ENCODE assay signal across 14 cellular contexts in the genomic region with DNA sequence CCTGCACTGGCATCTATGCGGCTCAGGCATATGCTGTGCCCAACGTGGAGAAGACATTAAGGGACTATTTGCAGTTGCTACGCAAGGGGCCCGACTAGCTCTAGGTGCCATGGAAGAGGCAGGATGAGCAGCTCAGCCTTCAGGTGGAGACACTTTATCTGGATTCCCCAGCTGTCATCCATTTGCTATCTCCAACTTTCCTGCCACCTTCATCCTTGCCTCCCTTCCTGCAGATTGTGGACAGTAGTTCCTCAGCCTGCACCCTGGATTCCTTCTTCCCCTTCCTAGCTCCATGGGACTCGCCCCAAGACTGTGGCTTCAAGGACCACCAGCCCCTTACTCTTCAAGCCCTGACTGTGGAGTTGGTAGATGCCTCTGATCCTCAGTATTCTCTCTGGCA. TPM values are rescaled to one million over a fixed set of nuclear protein-coding genes. Genes with fewer than 3 reads are reported as not detected.
DNase-seq lines count a peak whose midpoint lies in the region; ATAC-seq and TF ChIP-seq lines count a peak whose summit lies in the region.
"Had no signal": no experiment of that assay in that cellular context is flagged by ENCODE, and none has a peak within 500 bp of the region (broad histone marks: within the 10 kb centered on the region; RNA-seq: fewer than 3 reads in every experiment).

No MANE protein-coding gene starts in this region.

- WGBS in sigmoid colon, 2 donors, result 92 to 97% methylated on average over 5 of the region's 5 CpGs

- peak overlapping the region in 3 of 11 experiments; percentile 79 to 98 (median 83); a peak in 3 of 22 replicates for H3K9ac ChIP-seq in BLaER1 treated with 17β-estradiol and CSF1 and Interleukin-3, amounts not matched to agents 10 nM and 100 nM
- H3K9ac ChIP-seq: BLaER1 had no signal

- intact Hi-C loops in CD8-positive, alpha-beta T cell (cut with DNase I, micrococcal nuclease), result loop anchor here in 1 of 2 experiments (5.0 kb wide), 2 partner anchors 126 to 751 kb away; a partner anchor contains a TSS
- intact Hi-C loops in activated T-helper 2 cell treated with anti-CD3 and anti-CD28 coated beads, Interferon-gamma antibody, Interleukin-2, Interleukin-4, amounts not matched to agents 10 μg/mL and 5 μg/mL and 100 μg/mL, durations not matched to agents 14 hours and 24 hours and 36 hours (cut with micrococcal nuclease), result no loop called here
- intact Hi-C loops in naive thymus-derived CD4-positive, alpha-beta T cell (cut with micrococcal nuclease), result loop anchor here (10.0 kb wide), 1 partner anchor 1048 kb away; a partner anchor contains a TSS
- intact Hi-C loops in sigmoid colon (cut with DNase I), result no loop called here

- CTCF ChIA-PET in CD8-positive, alpha-beta T cell (lab: Charles Lee), result interaction anchor here (1.8 kb wide), 1 partner anchor 124 kb away, joined by 4 read pairs; no protein-coding TSS in a partner anchor
- CTCF ChIA-PET in naive thymus-derived CD4-positive, alpha-beta T cell (lab: Charles Lee), result interaction anchor here (0.7 to 1.1 kb wide), 2 partner anchors 19 to 73 kb away, joined by 3 read pairs; a partner anchor contains a TSS

- DNase-seq in CD8-positive, alpha-beta T cell, result no peak
- no peak for DNase-seq in activated T-helper 2 cell treated with anti-CD3 and anti-CD28 coated beads, Interferon-gamma antibody, Interleukin-2, Interleukin-4, amounts not matched to agents 10 μg/mL and 5 μg/mL and 100 μg/mL, durations not matched to agents 14 hours and 24 hours and 36 hours (ENCODE audit: low spot score)
- no peak for DNase-seq in naive thymus-derived CD4-positive, alpha-beta T cell
- DNase-seq in sigmoid colon (no peak), NCI-H128 (lab: John Stamatoyannopoulos, UW; ENCODE audit: unreplicated experiment) (no peak)
- DNase-seq: endodermal cell, foreskin fibroblast, left lung, NCI-H1694 treated with DMSO at 0.1 percent for 48 hours, SJCRH30 had no signal

- POLR2A ChIA-PET in CD8-positive, alpha-beta T cell (lab: Charles Lee), result no interaction called here
- POLR2A ChIA-PET in naive thymus-derived CD4-positive, alpha-beta T cell (lab: Charles Lee), result interaction anchor here (1.1 to 16.3 kb wide), 7 partner anchors 10 to 165 kb away, joined by 3 to 248 read pairs (median 7); a partner anchor contains a TSS

- H3K4me1 ChIP-seq in BLaER1 treated with 17β-estradiol and CSF1 and Interleukin-3, amounts not matched to agents 10 nM and 100 nM, result peaks cover 28 to 89% (median 57%) of the 10 kb centered on the region in 10 experiments
- peaks cover 37% of the 10 kb centered on the region for H3K4me1 ChIP-seq in CD8-positive, alpha-beta T cell (ENCODE audit: insufficient read depth, low read length)
- peaks cover 28 to 30% of the 10 kb centered on the region in 2 donors for H3K4me1 ChIP-seq in naive thymus-derived CD4-positive, alpha-beta T cell (ENCODE audit: control insufficient read depth in 2 of 2, insufficient read depth in 2 of 2, low read length in 2 of 2)
- H3K4me1 ChIP-seq in sigmoid colon, result peaks cover 0 to 67% (median 51%) of the 10 kb centered on the region in 4 donors

- H3K9me3 Mint-ChIP-seq in CD8-positive, alpha-beta T cell, result no peaks in the 10 kb centered on the region
- no peaks in the 10 kb centered on the region for H3K9me3 Mint-ChIP-seq in activated T-helper 2 cell treated with anti-CD3 and anti-CD28 coated beads, Interferon-gamma antibody, Interleukin-2, Interleukin-4, amounts not matched to agents 10 μg/mL and 5 μg/mL and 100 μg/mL, durations not matched to agents 14 hours and 24 hours and 36 hours
- H3K9me3 Mint-ChIP-seq in naive thymus-derived CD4-positive, alpha-beta T cell, result no peaks in the 10 kb centered on the region
- H3K9me3 Mint-ChIP-seq: endodermal cell, GM23338 had no signal

- 0 out of 22 replicates have a peak overlapping the region, but pooled peaks of 1 of the 11 experiments have one; percentile 6 for H3K27ac ChIP-seq in BLaER1 treated with 17β-estradiol and CSF1 and Interleukin-3, amounts not matched to agents 10 nM and 100 nM
- H3K27ac ChIP-seq in CD8-positive, alpha-beta T cell (ENCODE audit: low read depth, low read length), result no peak overlapping the region
- no peak overlapping the region for H3K27ac ChIP-seq in naive thymus-derived CD4-positive, alpha-beta T cell (ENCODE audit: low read depth, low read length)
- no peak overlapping the region for H3K27ac ChIP-seq in sigmoid colon
- H3K27ac ChIP-seq: BLaER1, left lung, SJCRH30 had no signal

- H4K20me1 ChIP-seq in BLaER1 treated with 17β-estradiol and CSF1 and Interleukin-3, amounts not matched to agents 10 nM and 100 nM, result no peaks in the 10 kb centered on the region
- H4K20me1 ChIP-seq: BLaER1 had no signal

- peak overlapping the region; percentile 22 for H3K4me3 Mint-ChIP-seq in CD8-positive, alpha-beta T cell
- H3K4me3 Mint-ChIP-seq in activated T-helper 2 cell treated with anti-CD3 and anti-CD28 coated beads, Interferon-gamma antibody, Interleukin-2, Interleukin-4, amounts not matched to agents 10 μg/mL and 5 μg/mL and 100 μg/mL, durations not matched to agents 14 hours and 24 hours and 36 hours (ENCODE audit: low read depth), result peak overlapping the region; percentile 35
- peak overlapping the region in 8 of 10 donors; percentile 19 to 96 (median 47) for H3K4me3 Mint-ChIP-seq in naive thymus-derived CD4-positive, alpha-beta T cell

- peaks cover 35 to 53% (median 48%) of the 10 kb centered on the region in 11 experiments for H3K27me3 ChIP-seq in BLaER1 treated with 17β-estradiol and CSF1 and Interleukin-3, amounts not matched to agents 10 nM and 100 nM
- H3K27me3 ChIP-seq in CD8-positive, alpha-beta T cell (ENCODE audit: insufficient read depth, low read length), result no peaks in the 10 kb centered on the region
- no peaks in the 10 kb centered on the region for H3K27me3 ChIP-seq in naive thymus-derived CD4-positive, alpha-beta T cell (ENCODE audit: control insufficient read depth in 2 of 2, insufficient read depth in 2 of 2, low read length in 2 of 2)
- H3K27me3 ChIP-seq in sigmoid colon, result no peaks in the 10 kb centered on the region
- H3K27me3 ChIP-seq: left lung, SJCRH30 had no signal

- peaks cover 70% of the 10 kb centered on the region for H3K4me1 Mint-ChIP-seq in CD8-positive, alpha-beta T cell (ENCODE audit: low read depth)
- peaks cover 41% of the 10 kb centered on the region for H3K4me1 Mint-ChIP-seq in activated T-helper 2 cell treated with anti-CD3 and anti-CD28 coated beads, Interferon-gamma antibody, Interleukin-2, Interleukin-4, amounts not matched to agents 10 μg/mL and 5 μg/mL and 100 μg/mL, durations not matched to agents 14 hours and 24 hours and 36 hours (ENCODE audit: low read depth)
- H3K4me1 Mint-ChIP-seq in naive thymus-derived CD4-positive, alpha-beta T cell, result peaks cover 33 to 86% (median 74%) of the 10 kb centered on the region in 7 donors

- peak overlapping the region in 3 of 10 experiments; percentile 58 to 66 (median 63); a peak in 4 of 20 replicates for H3K4me3 ChIP-seq in BLaER1 treated with 17β-estradiol and CSF1 and Interleukin-3, amounts not matched to agents 10 nM and 100 nM
- H3K4me3 ChIP-seq in CD8-positive, alpha-beta T cell (ENCODE audit: low read depth, low read length), result no peak overlapping the region
- no peak overlapping the region for H3K4me3 ChIP-seq in naive thymus-derived CD4-positive, alpha-beta T cell (ENCODE audit: low read length)
- H3K4me3 ChIP-seq in sigmoid colon, result no peak overlapping the region
- H3K4me3 ChIP-seq: BLaER1, SJCRH30 had no signal

- no peaks in the 10 kb centered on the region for H3K27me3 Mint-ChIP-seq in CD8-positive, alpha-beta T cell (ENCODE audit: low read depth)
- no peaks in the 10 kb centered on the region for H3K27me3 Mint-ChIP-seq in activated T-helper 2 cell treated with anti-CD3 and anti-CD28 coated beads, Interferon-gamma antibody, Interleukin-2, Interleukin-4, amounts not matched to agents 10 μg/mL and 5 μg/mL and 100 μg/mL, durations not matched to agents 14 hours and 24 hours and 36 hours (ENCODE audit: low read depth)
- no peaks in the 10 kb centered on the region for H3K27me3 Mint-ChIP-seq in naive thymus-derived CD4-positive, alpha-beta T cell

- no peak for ATAC-seq in CD8-positive, alpha-beta T cell
- ATAC-seq in naive thymus-derived CD4-positive, alpha-beta T cell, result no peak
- ATAC-seq in HG02870 (IDR thresholded peaks at IDR 0.05; ENCODE audit: unreplicated experiment), result no peak
- ATAC-seq: GM23338 had no signal

- TF ChIP-seq CTCF in CD8-positive, alpha-beta T cell (IDR thresholded peaks at IDR 0.05), result no peak
- no peak for TF ChIP-seq CTCF in sigmoid colon (IDR thresholded peaks at IDR 0.05)

- TF ChIP-seq EP300 in sigmoid colon (IDR thresholded peaks at IDR 0.05), result no peak

- H3K36me3 Mint-ChIP-seq in CD8-positive, alpha-beta T cell, result peaks cover 48% of the 10 kb centered on the region
- H3K36me3 Mint-ChIP-seq in activated T-helper 2 cell treated with anti-CD3 and anti-CD28 coated beads, Interferon-gamma antibody, Interleukin-2, Interleukin-4, amounts not matched to agents 10 μg/mL and 5 μg/mL and 100 μg/mL, durations not matched to agents 14 hours and 24 hours and 36 hours (ENCODE audit: low read depth), result peaks cover 38% of the 10 kb centered on the region
- H3K36me3 Mint-ChIP-seq in naive thymus-derived CD4-positive, alpha-beta T cell, result peaks cover 3 to 36% (median 12%) of the 10 kb centered on the region in 5 donors

- peaks cover 6 to 50% (median 23%) of the 10 kb centered on the region in 11 experiments; a peak in 20 of 22 replicates for H3K36me3 ChIP-seq in BLaER1 treated with 17β-estradiol and CSF1 and Interleukin-3, amounts not matched to agents 10 nM and 100 nM
- H3K36me3 ChIP-seq in CD8-positive, alpha-beta T cell (ENCODE audit: insufficient read depth, low read length), result no peaks in the 10 kb centered on the region
- H3K36me3 ChIP-seq in naive thymus-derived CD4-positive, alpha-beta T cell (ENCODE audit: control insufficient read depth in 2 of 3, insufficient read depth in 3 of 3, low read length in 3 of 3), result peaks cover 0 to 35% (median 0%) of the 10 kb centered on the region in 3 experiments
- H3K36me3 ChIP-seq in sigmoid colon, result peaks cover 5 to 36% (median 18%) of the 10 kb centered on the region in 4 donors

- no peak overlapping the region for H3K27ac Mint-ChIP-seq in CD8-positive, alpha-beta T cell
- no peak overlapping the region for H3K27ac Mint-ChIP-seq in activated T-helper 2 cell treated with anti-CD3 and anti-CD28 coated beads, Interferon-gamma antibody, Interleukin-2, Interleukin-4, amounts not matched to agents 10 μg/mL and 5 μg/mL and 100 μg/mL, durations not matched to agents 14 hours and 24 hours and 36 hours
- peak overlapping the region in 8 of 9 donors; percentile 31 to 96 (median 57) for H3K27ac Mint-ChIP-seq in naive thymus-derived CD4-positive, alpha-beta T cell
- H3K27ac Mint-ChIP-seq: GM23338 had no signal

- no peak for TF ChIP-seq POLR2A in sigmoid colon (IDR thresholded peaks at IDR 0.05)

- peak overlapping the region in 7 of 11 experiments; percentile 77 to 98 (median 85); a peak in 10 of 22 replicates for H3K4me2 ChIP-seq in BLaER1 treated with 17β-estradiol and CSF1 and Interleukin-3, amounts not matched to agents 10 nM and 100 nM
- H3K4me2 ChIP-seq: GM23338 had no signal

- peaks cover 7 to 27% (median 19%) of the 10 kb centered on the region in 11 experiments; a peak in 21 of 22 replicates for H3K9me3 ChIP-seq in BLaER1 treated with 17β-estradiol and CSF1 and Interleukin-3, amounts not matched to agents 10 nM and 100 nM (replicated peaks in 1 of 11)
- H3K9me3 ChIP-seq in CD8-positive, alpha-beta T cell (ENCODE audit: low read length), result no peaks in the 10 kb centered on the region
- no peaks in the 10 kb centered on the region for H3K9me3 ChIP-seq in naive thymus-derived CD4-positive, alpha-beta T cell (ENCODE audit: control insufficient read depth in 2 of 3, low read length in 3 of 3)
- H3K9me3 ChIP-seq in sigmoid colon, result no peaks in the 10 kb centered on the region
- H3K9me3 ChIP-seq: left lung, SJCRH30 had no signal

RNA-seq across cellular contexts. Expression of a gene that starts 2.0 kb away (rescaled TPM):
- 10 to 100 TPM; 14.8 to 19.4 TPM for total RNA-seq in CD8-positive, alpha-beta T cell
- 91.9 and 97.3 TPM in 2 replicates for total RNA-seq in activated T-helper 2 cell treated with anti-CD3 and anti-CD28 coated beads, Interferon-gamma antibody, Interleukin-2, Interleukin-4, amounts not matched to agents 10 μg/mL and 5 μg/mL and 100 μg/mL, durations not matched to agents 14 hours and 24 hours and 36 hours
- total RNA-seq in naive thymus-derived CD4-positive, alpha-beta T cell, result 10 to 100 TPM; 40.4 to 90.1 (median 52.4) TPM
- 100 to 1,000 TPM; 112 to 142 TPM for polyA plus RNA-seq in naive thymus-derived CD4-positive, alpha-beta T cell
- total RNA-seq in sigmoid colon, result 10 to 100 TPM; 14.2 to 19.7 (median 17.9) TPM
- polyA plus RNA-seq in sigmoid colon, result 100 to 1,000 TPM in 1 of 3 donors, 10 to 100 TPM in 2; 60.1 to 101 (median 65.9) TPM

RNA-seq across cellular contexts. Expression of a gene that starts 2.3 kb away (rescaled TPM):
- 10 to 100 TPM; 51.0 to 51.7 TPM for total RNA-seq in CD8-positive, alpha-beta T cell
- 15.1 and 17.9 TPM in 2 replicates for total RNA-seq in activated T-helper 2 cell treated with anti-CD3 and anti-CD28 coated beads, Interferon-gamma antibody, Interleukin-2, Interleukin-4, amounts not matched to agents 10 μg/mL and 5 μg/mL and 100 μg/mL, durations not matched to agents 14 hours and 24 hours and 36 hours
- total RNA-seq in naive thymus-derived CD4-positive, alpha-beta T cell, result 10 to 100 TPM; 37.9 to 77.8 (median 72.4) TPM
- 1 to 10 TPM; 6.3 to 6.8 TPM for polyA plus RNA-seq in naive thymus-derived CD4-positive, alpha-beta T cell
- 10 to 100 TPM; 13.5 to 25.9 (median 19.3) TPM for total RNA-seq in sigmoid colon
- polyA plus RNA-seq in sigmoid colon, result 10 to 100 TPM in 1 of 3 donors, 1 to 10 TPM in 2; 4.2 to 27.9 (median 4.4) TPM

RNA-seq across cellular contexts. Expression of a gene that starts 9.4 kb away (rescaled TPM):
- total RNA-seq in CD8-positive, alpha-beta T cell, result 10 to 100 TPM; 33.7 to 37.2 TPM
- 45.9 and 48.2 TPM in 2 replicates for total RNA-seq in activated T-helper 2 cell treated with anti-CD3 and anti-CD28 coated beads, Interferon-gamma antibody, Interleukin-2, Interleukin-4, amounts not matched to agents 10 μg/mL and 5 μg/mL and 100 μg/mL, durations not matched to agents 14 hours and 24 hours and 36 hours
- 10 to 100 TPM; 23.8 to 45.5 (median 34.0) TPM for total RNA-seq in naive thymus-derived CD4-positive, alpha-beta T cell
- polyA plus RNA-seq in naive thymus-derived CD4-positive, alpha-beta T cell, result 10 to 100 TPM; 31.1 to 34.4 TPM
- 10 to 100 TPM; 17.8 to 30.5 (median 21.1) TPM for total RNA-seq in sigmoid colon
- 10 to 100 TPM; 32.7 to 48.3 (median 35.4) TPM for polyA plus RNA-seq in sigmoid colon

RNA-seq across cellular contexts. Expression of a gene that starts 19.2 kb away (rescaled TPM):
- 10 to 100 TPM; 10.6 to 13.7 TPM for total RNA-seq in CD8-positive, alpha-beta T cell
- 9.2 and 15.0 TPM in 2 replicates for total RNA-seq in activated T-helper 2 cell treated with anti-CD3 and anti-CD28 coated beads, Interferon-gamma antibody, Interleukin-2, Interleukin-4, amounts not matched to agents 10 μg/mL and 5 μg/mL and 100 μg/mL, durations not matched to agents 14 hours and 24 hours and 36 hours
- 10 to 100 TPM; 12.5 to 19.5 (median 16.2) TPM for total RNA-seq in naive thymus-derived CD4-positive, alpha-beta T cell
- polyA plus RNA-seq in naive thymus-derived CD4-positive, alpha-beta T cell, result 10 to 100 TPM; 61.7 to 80.8 TPM
- total RNA-seq in sigmoid colon, result 10 to 100 TPM in 2 of 4 donors, 1 to 10 TPM in 2; 6.5 to 21.0 (median 12.1) TPM
- polyA plus RNA-seq in sigmoid colon, result 10 to 100 TPM; 37.2 to 60.7 (median 53.9) TPM

Comparison
In these comparisons a context has a peak if more than half of its experiments do, and no peak if none do; other contexts are left out.
1. H3K27ac Mint-ChIP-seq: peak in naive thymus-derived CD4-positive, alpha-beta T cell (8 of 9); none in CD8-positive, alpha-beta T cell (single experiment) and activated T-helper 2 cell treated with anti-CD3 and anti-CD28 coated beads, Interferon-gamma antibody, Interleukin-2, Interleukin-4, amounts not matched to agents 10 μg/mL and 5 μg/mL and 100 μg/mL, durations not matched to agents 14 hours and 24 hours and 36 hours (single experiment).
2. intact Hi-C loops: an anchor here in naive thymus-derived CD4-positive, alpha-beta T cell (10.0 kb wide); none called in activated T-helper 2 cell treated with anti-CD3 and anti-CD28 coated beads, Interferon-gamma antibody, Interleukin-2, Interleukin-4, amounts not matched to agents 10 μg/mL and 5 μg/mL and 100 μg/mL, durations not matched to agents 14 hours and 24 hours and 36 hours and sigmoid colon.
3. Peak in every context shown above with its lines, with median percentiles within 50 percentile points of each other: H3K4me3 Mint-ChIP-seq.